Comparison of ENCODE assay signal across 16 cellular contexts in the genomic region with DNA sequence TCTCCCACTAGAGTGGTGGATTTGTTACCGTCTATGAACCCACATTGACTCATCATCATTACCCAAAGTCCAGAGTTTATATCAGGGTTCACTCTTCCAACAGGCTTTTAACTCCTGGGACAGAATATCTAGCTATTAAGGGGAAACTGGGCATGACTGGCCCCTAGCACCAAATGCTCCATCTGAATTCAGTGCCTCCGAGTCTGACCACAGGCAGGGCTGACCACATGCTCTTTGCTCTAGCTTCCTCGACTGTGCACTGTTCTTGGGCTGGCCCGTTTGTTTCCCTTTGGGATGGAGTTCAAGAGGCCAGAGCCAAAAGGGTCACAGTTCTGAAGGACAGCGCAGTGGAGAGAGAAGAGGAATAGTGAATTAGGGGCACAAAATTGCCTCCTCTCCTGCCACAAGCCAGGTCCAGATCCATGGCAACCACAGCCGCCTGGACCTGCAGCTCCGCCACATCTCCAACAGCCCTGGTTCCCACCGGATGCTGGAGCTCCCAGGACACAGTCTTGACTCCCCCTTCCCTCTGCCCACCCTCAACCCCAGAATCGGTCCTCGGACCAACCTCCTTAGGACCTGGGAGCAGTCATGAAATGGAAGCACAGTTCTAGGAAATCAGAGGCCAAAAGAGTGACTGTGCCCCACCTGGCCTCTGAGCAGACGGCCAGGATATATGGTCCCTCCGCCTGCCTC. TPM values are rescaled to one million over a fixed set of nuclear protein-coding genes. Genes with fewer than 3 reads are reported as not detected.
DNase-seq lines count a peak whose midpoint lies in the region; ATAC-seq, FAIRE-seq and TF ChIP-seq lines count a peak whose summit lies in the region.
"Had no signal": no experiment of that assay in that cellular context is flagged by ENCODE, and none has a peak within 500 bp of the region (broad histone marks: within the 10 kb centered on the region; RNA-seq: fewer than 3 reads in every experiment).

No MANE protein-coding gene starts in this region.

- peak overlapping the region; percentile 78 for H3K27ac Mint-ChIP-seq in activated CD4-positive, alpha-beta T cell treated with anti-CD3 and anti-CD28 coated beads for 36 hours

- peaks cover 17% of the 10 kb centered on the region for H3K36me3 Mint-ChIP-seq in activated CD4-positive, alpha-beta T cell treated with anti-CD3 and anti-CD28 coated beads for 36 hours (ENCODE audit: low read depth)

- ATAC-seq in activated CD4-positive, alpha-beta T cell treated with anti-CD3 and anti-CD28 coated beads for 36 hours, result no peak
- no peak for ATAC-seq in GM18867 (IDR thresholded peaks at IDR 0.05; ENCODE audit: unreplicated experiment)
- no peak for ATAC-seq in right cardiac atrium
- ATAC-seq: left lung had no signal

- TF ChIP-seq CTCF in RWPE1 (conservative IDR thresholded peaks at IDR 0.05; ENCODE audit: low read depth), result no peak
- TF ChIP-seq CTCF in coronary artery (IDR thresholded peaks at IDR 0.05), result no peak

- no peaks in the 10 kb centered on the region for H3K27me3 ChIP-seq in small intestine (ENCODE audit: control insufficient read depth in 2 of 2, insufficient read depth in 2 of 2, low read length in 2 of 2)
- H3K27me3 ChIP-seq in right cardiac atrium (ENCODE audit: control insufficient read depth, insufficient read depth), result no peaks in the 10 kb centered on the region
- H3K27me3 ChIP-seq: breast epithelium, left lung, upper lobe of left lung had no signal

- WGBS in small intestine, 3 donors, result 68 to 79% (median 77%) methylated on average over 12 of the region's 12 CpGs
- WGBS in right cardiac atrium, result 82% methylated on average over 12 of the region's 12 CpGs

- no peak for DNase-seq in activated CD4-positive, alpha-beta T cell treated with anti-CD3 and anti-CD28 coated beads for 36 hours
- no peak for DNase-seq in activated CD4-positive, alpha-beta T cell treated with anti-CD3 and anti-CD28 coated beads, Interleukin-2, amount 50 U/mL, for 4 hours
- DNase-seq in RWPE1 (ENCODE audit: low spot score) (no peak), coronary artery (ENCODE audit: low spot score) (no peak), small intestine (peak; percentile 76), iPS-NIHi7 (ENCODE audit: extremely low spot score) (no peak), right cardiac atrium (no peak)
- DNase-seq: left lung, NCI-H1436 treated with DMSO at 0.1 percent for 48 hours, NCI-H524, T-helper 9 cell, upper lobe of left lung had no signal

- H3K4me1 Mint-ChIP-seq in activated CD4-positive, alpha-beta T cell treated with anti-CD3 and anti-CD28 coated beads for 36 hours, result peaks cover 67% of the 10 kb centered on the region

- intact Hi-C loops in activated CD4-positive, alpha-beta T cell treated with anti-CD3 and anti-CD28 coated beads for 36 hours (cut with DNase I, micrococcal nuclease), result no loop called here
- intact Hi-C loops in right cardiac atrium (cut with DNase I), result no loop called here

- FAIRE-seq in small intestine (lab: Jason Lieb, UNC), result no peak
- FAIRE-seq: A549, D721Med had no signal

- no peaks in the 10 kb centered on the region for H3K9me3 ChIP-seq in small intestine (ENCODE audit: control insufficient read depth, low read depth)
- no peaks in the 10 kb centered on the region for H3K9me3 ChIP-seq in right cardiac atrium (ENCODE audit: control insufficient read depth, low read length)
- H3K9me3 ChIP-seq: A549, breast epithelium, left lung, upper lobe of left lung had no signal

- H3K9me3 Mint-ChIP-seq in activated CD4-positive, alpha-beta T cell treated with anti-CD3 and anti-CD28 coated beads for 36 hours (ENCODE audit: low read depth), result no peaks in the 10 kb centered on the region

- H3K4me1 ChIP-seq in small intestine (ENCODE audit: control insufficient read depth in 2 of 2, insufficient read depth in 1 of 2, low read depth in 1 of 2, low read length in 1 of 2) (peaks cover 7 to 37% of the 10 kb centered on the region in 2 donors), right cardiac atrium (ENCODE audit: control insufficient read depth, insufficient read depth, low read length) (no peaks in the 10 kb centered on the region)
- H3K4me1 ChIP-seq: breast epithelium had no signal

- POLR2A ChIA-PET in activated CD4-positive, alpha-beta T cell treated with anti-CD3 and anti-CD28 coated beads for 36 hours (lab: Charles Lee), result interaction anchor here (1.0 to 1.1 kb wide), 2 partner anchors 16 to 17 kb away, joined by 4 to 6 read pairs; a partner anchor contains a TSS
- POLR2A ChIA-PET in RWPE1 (lab: Yijun Ruan, JAX; ENCODE audit: low non-redundant PET), result no interaction called here

- no peak overlapping the region for H3K4me3 Mint-ChIP-seq in activated CD4-positive, alpha-beta T cell treated with anti-CD3 and anti-CD28 coated beads for 36 hours

- H3K27me3 Mint-ChIP-seq in activated CD4-positive, alpha-beta T cell treated with anti-CD3 and anti-CD28 coated beads for 36 hours, result no peaks in the 10 kb centered on the region

- peaks cover 5 to 20% of the 10 kb centered on the region in 2 donors for H3K36me3 ChIP-seq in small intestine (ENCODE audit: control insufficient read depth in 2 of 2, insufficient read depth in 2 of 2, low read length in 2 of 2)
- H3K36me3 ChIP-seq: breast epithelium had no signal

- CTCF ChIA-PET in activated CD4-positive, alpha-beta T cell treated with anti-CD3 and anti-CD28 coated beads for 36 hours (lab: Charles Lee), result interaction anchor here (0.8 to 5.0 kb wide), 8 partner anchors 9 to 839 kb away, joined by 3 to 48 read pairs (median 3); no protein-coding TSS in a partner anchor
- CTCF ChIA-PET in RWPE1 (lab: Yijun Ruan, JAX), result interaction anchor here (0.6 to 2.0 kb wide), 4 partner anchors 10 to 82 kb away, joined by 3 to 7 read pairs (median 4); no protein-coding TSS in a partner anchor

- no peak overlapping the region for H3K4me3 ChIP-seq in coronary artery
- no peak overlapping the region for H3K4me3 ChIP-seq in small intestine (ENCODE audit: low read depth in 1 of 2, low read length in 2 of 2)
- H3K4me3 ChIP-seq in right cardiac atrium (ENCODE audit: low read length), result no peak overlapping the region
- H3K4me3 ChIP-seq: A549, breast epithelium, left lung, upper lobe of left lung had no signal

- peak overlapping the region; percentile 16 for H3K27ac ChIP-seq in RWPE1
- H3K27ac ChIP-seq in coronary artery, result peak overlapping the region; percentile 60 to 66
- H3K27ac ChIP-seq in small intestine (ENCODE audit: low read depth in 1 of 2, low read length in 1 of 2), result peak overlapping the region in 1 of 2 donors; percentile 3
- no peak overlapping the region for H3K27ac ChIP-seq in right cardiac atrium (ENCODE audit: low read length)
- H3K27ac ChIP-seq: left lung, upper lobe of left lung had no signal

RNA-seq across cellular contexts. Expression of a gene that starts 16.2 kb away (rescaled TPM):
- total RNA-seq in activated CD4-positive, alpha-beta T cell treated with anti-CD3 and anti-CD28 coated beads for 36 hours, result 10 to 100 TPM; 16.4 to 19.4 TPM
- polyA plus RNA-seq in small intestine (10 to 100 TPM; 33.1 to 74.9 (median 54.9) TPM), right cardiac atrium (7.3 TPM)
- total RNA-seq in right cardiac atrium, result 10 to 100 TPM; 10.0 to 18.2 (median 13.7) TPM

RNA-seq across cellular contexts. Expression of a gene that starts 46.8 kb away (rescaled TPM):
- total RNA-seq in activated CD4-positive, alpha-beta T cell treated with anti-CD3 and anti-CD28 coated beads for 36 hours, result 10 to 100 TPM; 54.7 to 65.0 TPM
- polyA plus RNA-seq in small intestine, result 10 to 100 TPM in 1 of 3 donors, 1 to 10 TPM in 2; 2.2 to 10.2 (median 7.6) TPM
- total RNA-seq in right cardiac atrium, result 10 to 100 TPM; 13.8 to 17.5 (median 15.5) TPM
- 9.6 TPM for polyA plus RNA-seq in right cardiac atrium

RNA-seq across cellular contexts. Expression of a gene that starts 52.8 kb away (rescaled TPM):
- total RNA-seq in activated CD4-positive, alpha-beta T cell treated with anti-CD3 and anti-CD28 coated beads for 36 hours, result under 1 TPM in 1 of 2 experiments, not detected in 1; 0.16 TPM
- polyA plus RNA-seq in small intestine, result 10 to 100 TPM in 1 of 3 donors, 1 to 10 TPM in 2; 1.3 to 11.1 (median 1.6) TPM
- total RNA-seq in right cardiac atrium, result 1 to 10 TPM; 4.8 to 7.1 (median 5.6) TPM
- 7.0 TPM for polyA plus RNA-seq in right cardiac atrium

Comparison
In these comparisons a context has a peak if more than half of its experiments do, and no peak if none do; other contexts are left out.
1. RNA of a gene that starts 52.8 kb away (total RNA-seq): 4.8 to 7.1 TPM in right cardiac atrium; 0.16 TPM in activated CD4-positive, alpha-beta T cell treated with anti-CD3 and anti-CD28 coated beads for 36 hours; every median in the first group is over 4 times any median in the second.